In genomic region chr3:10074666-10075065, GRCh38 we compare ENCODE assay signal across 1 cellular context.
TF ChIP-seq lines count a peak whose summit lies in the region.

No MANE protein-coding gene starts in this region.

TF ChIP-seq in IMR-90, 13 proteins besides CTCF, POLR2A, EP300 and RAD21 (continued from another document):
- TF ChIP-seq ELK1 (IDR thresholded peaks at IDR 0.05; ENCODE audit: borderline replicate concordance, low read depth, low read length) (no peak), RCOR1 (IDR thresholded peaks at IDR 0.05; ENCODE audit: insufficient replicate concordance, low read length) (no peak), MAZ (IDR thresholded peaks at IDR 0.05; ENCODE audit: borderline replicate concordance, low read depth, low read length) (no peak), USF2 (IDR thresholded peaks at IDR 0.05; ENCODE audit: low read depth, low read length) (no peak), CEBPB (IDR thresholded peaks at IDR 0.05; ENCODE audit: low read depth, low read length) (no peak), BHLHE40 (IDR thresholded peaks at IDR 0.05; ENCODE audit: low read depth, low read length) (no peak), CHD1 (IDR thresholded peaks at IDR 0.05; ENCODE audit: low read depth, low read length) (no peak), SMC3 (IDR thresholded peaks at IDR 0.05; ENCODE audit: low read depth, low read length) (no peak), MXI1 (IDR thresholded peaks at IDR 0.05; ENCODE audit: borderline replicate concordance, low read depth, low read length) (no peak), RFX5 (IDR thresholded peaks at IDR 0.05; ENCODE audit: low read depth, low read length) (no peak), FOS (IDR thresholded peaks at IDR 0.05; ENCODE audit: low read depth, low read length) (no peak), MAFK (IDR thresholded peaks at IDR 0.05; ENCODE audit: low read depth, low read length) (no peak)
